Comparison of ENCODE assay signal across 8 cellular contexts in genomic region chr9:107548298-107549142, GRCh38. TPM values are rescaled to one million over a fixed set of nuclear protein-coding genes. Genes with fewer than 3 reads are reported as not detected.
DNase-seq lines count a peak whose midpoint lies in the region; ATAC-seq and TF ChIP-seq lines count a peak whose summit lies in the region.

No MANE protein-coding gene starts in this region.

- no peaks in the 10 kb centered on the region for H3K9me3 ChIP-seq in OCI-LY3 (ENCODE audit: insufficient read depth, low read length)
- H3K9me3 ChIP-seq in esophagus muscularis mucosa: no peaks in the 10 kb centered on the region
- H3K9me3 ChIP-seq in trophoblast cell (ENCODE audit: insufficient read depth, low read depth, low read length): no peaks in the 10 kb centered on the region
- H3K9me3 ChIP-seq in CD8-positive, alpha-beta memory T cell (ENCODE audit: low read length): no peaks in the 10 kb centered on the region

- POLR2A ChIA-PET in CD8-positive, alpha-beta memory T cell (lab: Charles Lee): no interaction called here

- no peak overlapping the region for H2BK120ac ChIP-seq in trophoblast cell (ENCODE audit: insufficient read depth, low read length, poor library complexity)

- no peaks in the 10 kb centered on the region for H4K20me1 ChIP-seq in OCI-LY3 (ENCODE audit: insufficient read depth, low read length)

- no peaks in the 10 kb centered on the region for H3K36me3 ChIP-seq in OCI-LY3 (replicated peaks; ENCODE audit: low read depth, low read length)
- no peaks in the 10 kb centered on the region for H3K36me3 ChIP-seq in esophagus muscularis mucosa
- no peaks in the 10 kb centered on the region for H3K36me3 ChIP-seq in trophoblast cell (ENCODE audit: control insufficient read depth in 1 of 2, insufficient read depth in 2 of 2, low read length in 2 of 2)
- H3K36me3 ChIP-seq in CD8-positive, alpha-beta memory T cell (ENCODE audit: insufficient read depth, low read length): no peaks in the 10 kb centered on the region

- no peak overlapping the region for H2BK5ac ChIP-seq in trophoblast cell (ENCODE audit: low read depth, low read length, poor library complexity)

- H3K9me3 Mint-ChIP-seq in CD8-positive, alpha-beta memory T cell: peaks cover 0 to 9% (median 2%) of the 10 kb centered on the region in 5 donors

- H3K4me3 ChIP-seq in OCI-LY3 (ENCODE audit: low read length) (no peak overlapping the region), esophagus muscularis mucosa (peak overlapping the region in 2 of 4 donors; percentile 15 to 31), trophoblast cell (ENCODE audit: low read depth, low read length) (no peak overlapping the region)
- H3K4me3 ChIP-seq in CD8-positive, alpha-beta memory T cell (ENCODE audit: low read length): no peak overlapping the region

- H3K4me3 Mint-ChIP-seq in CD8-positive, alpha-beta memory T cell: no peak overlapping the region

- H3K79me1 ChIP-seq in trophoblast cell (ENCODE audit: low read length): no peaks in the 10 kb centered on the region

- no peak overlapping the region for H4K8ac ChIP-seq in trophoblast cell (ENCODE audit: low read depth, low read length)

- TF ChIP-seq POLR2A in esophagus muscularis mucosa (IDR thresholded peaks at IDR 0.05; ENCODE audit: low read depth): no peak

- no peak for TF ChIP-seq CTCF in OCI-LY3 (IDR thresholded peaks at IDR 0.05; ENCODE audit: low read depth, low read length)
- no peak for TF ChIP-seq CTCF in esophagus muscularis mucosa (IDR thresholded peaks at IDR 0.05)

- no peak for ATAC-seq in HG03342 (IDR thresholded peaks at IDR 0.05; ENCODE audit: unreplicated experiment)

- no peak overlapping the region for H3K4ac ChIP-seq in trophoblast cell (ENCODE audit: low read depth, low read length)

- CTCF ChIA-PET in CD8-positive, alpha-beta memory T cell (lab: Charles Lee): no interaction called here

- no peak overlapping the region for H3K14ac ChIP-seq in trophoblast cell (ENCODE audit: low read length)

- H3K27ac Mint-ChIP-seq in CD8-positive, alpha-beta memory T cell: no peak overlapping the region

- peaks cover 0 to 3% of the 10 kb centered on the region in 2 donors for H3K27me3 Mint-ChIP-seq in CD8-positive, alpha-beta memory T cell

- H3K36me3 Mint-ChIP-seq in CD8-positive, alpha-beta memory T cell: no peaks in the 10 kb centered on the region

- H3K9ac ChIP-seq in OCI-LY3 (ENCODE audit: low read length) (no peak overlapping the region), trophoblast cell (ENCODE audit: low read length) (no peak overlapping the region)

- H3K79me2 ChIP-seq in OCI-LY3 (ENCODE audit: low read length) (no peaks in the 10 kb centered on the region), trophoblast cell (ENCODE audit: control insufficient read depth, insufficient read depth, low read length, poor library complexity) (no peaks in the 10 kb centered on the region)

- no peak for TF ChIP-seq EP300 in esophagus muscularis mucosa (IDR thresholded peaks at IDR 0.05)

- no peak overlapping the region for H3K27ac ChIP-seq in OCI-LY3 (ENCODE audit: low read length)
- peak overlapping the region; percentile 56 to 64 (median 61) for H3K27ac ChIP-seq in esophagus muscularis mucosa (replicated peaks in 1 of 4)
- no peak overlapping the region for H3K27ac ChIP-seq in trophoblast cell (ENCODE audit: low read depth, low read length)
- H3K27ac ChIP-seq in CD8-positive, alpha-beta memory T cell (ENCODE audit: low read depth, low read length): no peak overlapping the region

- peak overlapping the region; percentile 23; the same call in 1 of the 2 replicates for H2AFZ ChIP-seq in OCI-LY3 (ENCODE audit: low read depth, low read length)
- no peak overlapping the region for H2AFZ ChIP-seq in trophoblast cell (ENCODE audit: insufficient read depth, low read length, poor library complexity)

- no peak overlapping the region for H3K23ac ChIP-seq in trophoblast cell (ENCODE audit: low read length)

- H3K4me2 ChIP-seq in OCI-LY3 (ENCODE audit: low read length) (no peak overlapping the region), trophoblast cell (ENCODE audit: low read length) (no peak overlapping the region)

- H4K12ac ChIP-seq in trophoblast cell (ENCODE audit: low read depth, low read length): no peak overlapping the region

- DNase-seq in DMS53 (lab: John Stamatoyannopoulos, UW) (peak; percentile 43), esophagus muscularis mucosa (ENCODE audit: extremely low spot score) (no peak), trophoblast cell (peak; percentile 54 to 81), HuH-7 (ENCODE audit: low spot score) (no peak)
- no peak for DNase-seq in stimulated activated naive CD4-positive, alpha-beta T cell treated with Interleukin-2 at 50 U/mL for 16 hours (lab: John Stamatoyannopoulos, UW)
- no peak for DNase-seq in CD8-positive, alpha-beta memory T cell

- no peak overlapping the region for H2AK5ac ChIP-seq in trophoblast cell (ENCODE audit: low read length)

- H3K18ac ChIP-seq in trophoblast cell (ENCODE audit: low read length): no peak overlapping the region

- H4K91ac ChIP-seq in trophoblast cell (ENCODE audit: low read depth, low read length): no peak overlapping the region

- intact Hi-C loops in esophagus muscularis mucosa (cut with DNase I): no loop called here

- WGBS in esophagus muscularis mucosa: 45% methylated on average over 10 of the region's 10 CpGs
- WGBS in trophoblast cell (ENCODE audit: extremely low coverage, insufficient coverage, insufficient read length): no CpG with 5 or more reads among the region's 10 CpGs

- H3K27me3 ChIP-seq in OCI-LY3 (ENCODE audit: low read depth, low read length): 0 out of 2 replicates have a peak, but pooled peaks cover 8% of the 10 kb centered on the region
- H3K27me3 ChIP-seq in esophagus muscularis mucosa: no peaks in the 10 kb centered on the region
- no peaks in the 10 kb centered on the region for H3K27me3 ChIP-seq in trophoblast cell (ENCODE audit: insufficient read depth, low read length)
- H3K27me3 ChIP-seq in CD8-positive, alpha-beta memory T cell (ENCODE audit: insufficient read depth, low read length, poor library complexity, severe bottlenecking): no peaks in the 10 kb centered on the region

- peaks cover 9% of the 10 kb centered on the region for H3K4me1 ChIP-seq in OCI-LY3 (ENCODE audit: low read length)
- peaks cover 3 to 17% (median 13%) of the 10 kb centered on the region in 4 donors for H3K4me1 ChIP-seq in esophagus muscularis mucosa
- H3K4me1 ChIP-seq in trophoblast cell (ENCODE audit: control insufficient read depth in 1 of 2, insufficient read depth in 2 of 2, low read length in 2 of 2): peaks cover 0 to 4% of the 10 kb centered on the region in 2 experiments
- H3K4me1 ChIP-seq in CD8-positive, alpha-beta memory T cell (ENCODE audit: insufficient read depth, low read length): no peaks in the 10 kb centered on the region

- no peaks in the 10 kb centered on the region for H3K4me1 Mint-ChIP-seq in CD8-positive, alpha-beta memory T cell

- no peak overlapping the region for H2BK12ac ChIP-seq in trophoblast cell (ENCODE audit: low read length)

RNA-seq across cellular contexts. Expression of gene KLF4, which starts 59.0 kb away (rescaled TPM):
- total RNA-seq in esophagus muscularis mucosa: 10 to 100 TPM; 41.9 to 87.5 (median 63.7) TPM
- 44.4 and 44.9 TPM in 2 replicates for polyA plus RNA-seq in trophoblast cell (2013)
- under 1 TPM; 0.31 to 0.37 TPM for total RNA-seq in CD8-positive, alpha-beta memory T cell
- not detected for polyA plus RNA-seq in CD8-positive, alpha-beta memory T cell

Comparison
In these comparisons a context has a peak if more than half of its experiments do, and no peak if none do; other contexts are left out.
1. DNase-seq: peak in DMS53 (single experiment) and trophoblast cell (2 of 2); none in esophagus muscularis mucosa (single experiment), stimulated activated naive CD4-positive, alpha-beta T cell treated with Interleukin-2 at 50 U/mL for 16 hours (single experiment), CD8-positive, alpha-beta memory T cell (0 of 5) and HuH-7 (single experiment).
2. H3K27ac ChIP-seq: peak in esophagus muscularis mucosa (4 of 4); none in OCI-LY3 (single experiment), trophoblast cell (single experiment) and CD8-positive, alpha-beta memory T cell (single experiment).
3. RNA of gene KLF4, which starts 59.0 kb away (total RNA-seq): 41.9 to 87.5 TPM in esophagus muscularis mucosa; 0.31 to 0.37 TPM in CD8-positive, alpha-beta memory T cell; every median in the first group is over 10 times any median in the second.